ENCODE assay signal across 1 cellular context in the genomic region with DNA sequence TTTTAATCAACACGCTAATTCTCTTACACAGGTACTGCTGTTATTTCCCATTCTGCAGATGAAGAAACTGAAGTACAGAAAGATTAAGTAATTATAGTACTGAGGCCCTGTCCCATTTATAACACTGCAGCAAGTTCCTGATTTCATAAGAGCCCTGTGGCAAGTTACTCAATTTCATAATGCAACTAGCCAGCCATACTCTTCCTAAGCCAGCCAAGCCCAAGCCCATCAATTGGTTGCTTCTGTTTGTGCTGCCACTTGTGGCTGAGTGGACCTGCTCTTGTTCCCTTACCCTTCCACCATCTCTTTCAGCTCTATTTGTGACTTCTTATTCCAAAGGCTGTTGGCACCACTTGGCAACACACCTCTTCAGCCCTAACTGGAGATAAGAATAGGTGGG.
TF ChIP-seq lines count a peak whose summit lies in the region.

No MANE protein-coding gene starts in this region.

TF ChIP-seq in HepG2, 621 proteins besides CTCF, POLR2A, EP300 and RAD21:
- TF ChIP-seq SRSF1 (optimal IDR thresholded peaks at IDR 0.05; ENCODE audit: low read depth, low read length) (no peak), ZNF546 (CRISPR knock-in tag; conservative IDR thresholded peaks at IDR 0.05) (no peak), HIVEP1 (CRISPR knock-in tag; IDR thresholded peaks at IDR 0.05) (no peak), ZSCAN12 (CRISPR knock-in tag; IDR thresholded peaks at IDR 0.05) (no peak), RBM39 (IDR thresholded peaks at IDR 0.05; ENCODE audit: low read depth, low read length, poor library complexity, severe bottlenecking) (no peak), HNRNPL (IDR thresholded peaks at IDR 0.05; ENCODE audit: low read depth, low read length) (no peak), ZNF580 (CRISPR knock-in tag; IDR thresholded peaks at IDR 0.05; ENCODE audit: borderline replicate concordance, low read depth) (no peak), ZBTB7B (CRISPR knock-in tag; IDR thresholded peaks at IDR 0.05) (no peak), KMT2A (CRISPR knock-in tag; IDR thresholded peaks at IDR 0.05) (no peak), ZSCAN22 (CRISPR knock-in tag; IDR thresholded peaks at IDR 0.05) (no peak), ADNP (CRISPR knock-in tag; IDR thresholded peaks at IDR 0.05) (no peak), ZFP37 (CRISPR knock-in tag; IDR thresholded peaks at IDR 0.05; ENCODE audit: borderline replicate concordance) (no peak), ZNF792 (CRISPR knock-in tag; IDR thresholded peaks at IDR 0.05) (no peak), ZNF549 (CRISPR knock-in tag; IDR thresholded peaks at IDR 0.05) (no peak), CSRNP1 (CRISPR knock-in tag; IDR thresholded peaks at IDR 0.05) (no peak), ZNF839 (CRISPR knock-in tag; IDR thresholded peaks at IDR 0.05; ENCODE audit: borderline replicate concordance) (no peak), FOXA3 (CRISPR knock-in tag; IDR thresholded peaks at IDR 0.05) (no peak)
- TF ChIP-seq, protein P1, sequence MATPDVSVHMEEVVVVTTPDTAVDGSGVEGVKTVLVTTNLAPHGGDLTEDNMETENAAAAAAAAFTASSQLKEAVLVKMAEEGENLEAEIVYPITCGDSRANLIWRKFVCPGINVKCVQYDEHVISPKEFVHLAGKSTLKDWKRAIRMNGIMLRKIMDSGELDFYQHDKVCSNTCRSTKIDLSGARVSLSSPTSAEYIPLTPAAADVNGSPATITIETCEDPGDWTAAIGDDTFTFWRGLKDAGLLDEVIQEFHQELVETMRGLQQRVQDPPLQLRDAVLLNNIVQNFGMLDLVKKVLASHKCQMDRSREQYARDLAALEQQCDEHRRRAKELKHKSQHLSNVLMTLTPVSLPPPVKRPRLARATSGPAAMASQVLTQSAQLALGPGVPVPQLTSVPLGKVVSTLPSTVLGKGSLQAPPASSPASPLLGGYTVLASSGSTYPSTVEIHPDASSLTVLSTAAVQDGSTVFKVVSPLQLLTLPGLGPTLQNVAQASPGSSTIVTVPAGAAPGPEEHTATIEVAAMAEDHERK (CRISPR knock-in tag; IDR thresholded peaks at IDR 0.05; ENCODE audit: low read depth) = no peak
